29 cellular contexts compared by ENCODE assay signal in genomic region chr17:38567350-38567749, GRCh38. TPM values are rescaled to one million over a fixed set of nuclear protein-coding genes. Genes with fewer than 3 reads are reported as not detected.
"Had no signal": no experiment of that assay in that cellular context is flagged by ENCODE, and none has a peak within 500 bp of the region (broad histone marks: within the 10 kb centered on the region; RNA-seq: fewer than 3 reads in every experiment).

No MANE protein-coding gene starts in this region.

- H3K4me3 Mint-ChIP-seq: activated CD4-positive, alpha-beta memory T cell treated with anti-CD3 and anti-CD28 coated beads, Interleukin-2, amount 10 ng/mL, durations not matched to agents 7 days and 5 days; activated CD4-positive, alpha-beta T cell treated with anti-CD3 and anti-CD28 coated beads, Interleukin-2, amount 10 ng/mL, durations not matched to agents 7 days and 5 days; activated naive CD4-positive, alpha-beta T cell treated with anti-CD3 and anti-CD28 coated beads for 36 hours; activated naive CD4-positive, alpha-beta T cell treated with anti-CD3 and anti-CD28 coated beads, Interleukin-2, amount 50 U/mL, for 24 hours; activated naive CD8-positive, alpha-beta T cell treated with anti-CD3 and anti-CD28 coated beads for 36 hours; activated naive CD8-positive, alpha-beta T cell treated with anti-CD3 and anti-CD28 coated beads, Interleukin-2, amount 50 U/mL, for 24 hours; activated T-helper 1 cell treated with anti-CD3 and anti-CD28 coated beads, Interleukin-12 subunit alpha, Interleukin-12 subunit beta, Interleukin-2, Interleukin-4 antibody, amounts not matched to agents 30 ng/mL and 10 ng/mL and 1 ng/mL, durations not matched to agents 14 hours and 24 hours and 36 hours; central memory CD8-positive, alpha-beta T cell had no signal

- H3K4me1 Mint-ChIP-seq: activated CD4-positive, alpha-beta memory T cell treated with anti-CD3 and anti-CD28 coated beads, Interleukin-2, amount 10 ng/mL, durations not matched to agents 7 days and 5 days; activated CD4-positive, alpha-beta T cell treated with anti-CD3 and anti-CD28 coated beads, Interleukin-2, amount 10 ng/mL, durations not matched to agents 7 days and 5 days had no signal

- ATAC-seq: activated naive CD8-positive, alpha-beta T cell treated with anti-CD3 and anti-CD28 coated beads, Interleukin-2, amount 50 U/mL, for 24 hours; gastroesophageal sphincter had no signal

- H3K9me3 Mint-ChIP-seq: activated CD4-positive, alpha-beta memory T cell treated with anti-CD3 and anti-CD28 coated beads, Interleukin-2, amount 10 ng/mL, durations not matched to agents 7 days and 5 days; activated CD4-positive, alpha-beta T cell treated with anti-CD3 and anti-CD28 coated beads, Interleukin-2, amount 10 ng/mL, durations not matched to agents 7 days and 5 days; activated naive CD4-positive, alpha-beta T cell treated with anti-CD3 and anti-CD28 coated beads for 36 hours; activated naive CD4-positive, alpha-beta T cell treated with anti-CD3 and anti-CD28 coated beads, Interleukin-2, amount 50 U/mL, for 24 hours; activated naive CD8-positive, alpha-beta T cell treated with anti-CD3 and anti-CD28 coated beads for 36 hours; activated naive CD8-positive, alpha-beta T cell treated with anti-CD3 and anti-CD28 coated beads, Interleukin-2, amount 50 U/mL, for 24 hours; activated T-helper 1 cell treated with anti-CD3 and anti-CD28 coated beads, Interleukin-12 subunit alpha, Interleukin-12 subunit beta, Interleukin-2, Interleukin-4 antibody, amounts not matched to agents 30 ng/mL and 10 ng/mL and 1 ng/mL, durations not matched to agents 14 hours and 24 hours and 36 hours; activated T-helper 2 cell treated with anti-CD3 and anti-CD28 coated beads, Interferon-gamma antibody, Interleukin-2, Interleukin-4, amounts not matched to agents 10 μg/mL and 5 μg/mL and 100 μg/mL, durations not matched to agents 14 hours and 24 hours and 36 hours; brain; central memory CD8-positive, alpha-beta T cell had no signal

- H3K27ac Mint-ChIP-seq: activated CD4-positive, alpha-beta memory T cell treated with anti-CD3 and anti-CD28 coated beads, Interleukin-2, amount 10 ng/mL, durations not matched to agents 7 days and 5 days; activated CD4-positive, alpha-beta T cell treated with anti-CD3 and anti-CD28 coated beads, Interleukin-2, amount 10 ng/mL, durations not matched to agents 7 days and 5 days; activated naive CD4-positive, alpha-beta T cell treated with anti-CD3 and anti-CD28 coated beads for 36 hours; activated naive CD4-positive, alpha-beta T cell treated with anti-CD3 and anti-CD28 coated beads, Interleukin-2, amount 50 U/mL, for 24 hours; activated naive CD8-positive, alpha-beta T cell treated with anti-CD3 and anti-CD28 coated beads for 36 hours; activated naive CD8-positive, alpha-beta T cell treated with anti-CD3 and anti-CD28 coated beads, Interleukin-2, amount 50 U/mL, for 24 hours; activated T-helper 1 cell treated with anti-CD3 and anti-CD28 coated beads, Interleukin-12 subunit alpha, Interleukin-12 subunit beta, Interleukin-2, Interleukin-4 antibody, amounts not matched to agents 30 ng/mL and 10 ng/mL and 1 ng/mL, durations not matched to agents 14 hours and 24 hours and 36 hours; activated T-helper 2 cell treated with anti-CD3 and anti-CD28 coated beads, Interferon-gamma antibody, Interleukin-2, Interleukin-4, amounts not matched to agents 10 μg/mL and 5 μg/mL and 100 μg/mL, durations not matched to agents 14 hours and 24 hours and 36 hours had no signal

- H3K27ac ChIP-seq: adrenal gland, ascending aorta, breast epithelium, cardiac muscle cell, epithelial cell of prostate, esophagus squamous epithelium, gastroesophageal sphincter had no signal

- DNase-seq: activated CD4-positive, alpha-beta memory T cell treated with anti-CD3 and anti-CD28 coated beads, Interleukin-2, amount 10 ng/mL, durations not matched to agents 7 days and 5 days; activated CD4-positive, alpha-beta T cell treated with anti-CD3 and anti-CD28 coated beads for 1 hour; activated CD4-positive, alpha-beta T cell treated with anti-CD3 and anti-CD28 coated beads for 4 hours; activated CD4-positive, alpha-beta T cell treated with anti-CD3 and anti-CD28 coated beads, Interleukin-2, amount 10 ng/mL, durations not matched to agents 7 days and 5 days; activated CD4-positive, alpha-beta T cell treated with anti-CD3 and anti-CD28 coated beads, Interleukin-2, amount 50 U/mL, for 4 hours; activated effector memory CD4-positive, alpha-beta T cell treated with anti-CD3 and anti-CD28 coated beads, Interleukin-2, amount 50 U/mL, for 16 hours; activated naive CD4-positive, alpha-beta T cell treated with anti-CD3 and anti-CD28 coated beads for 36 hours; activated naive CD8-positive, alpha-beta T cell treated with anti-CD3 and anti-CD28 coated beads for 36 hours; activated naive CD8-positive, alpha-beta T cell treated with anti-CD3 and anti-CD28 coated beads, Interleukin-2, amount 50 U/mL, for 24 hours; activated T-cell treated with anti-CD3 and anti-CD28 coated beads, Interleukin-2, amount 50 U/mL, for 48 hours; adrenal gland; cortex of kidney; dermis blood vessel endothelial cell; effector CD8-positive, alpha-beta T cell; esophagus squamous epithelium; foreskin melanocyte; T-helper 2 cell had no signal

- H3K36me3 Mint-ChIP-seq: activated naive CD4-positive, alpha-beta T cell treated with anti-CD3 and anti-CD28 coated beads, Interleukin-2, amount 50 U/mL, for 24 hours; activated naive CD8-positive, alpha-beta T cell treated with anti-CD3 and anti-CD28 coated beads for 36 hours had no signal

- H3K4me3 ChIP-seq: adrenal gland, ascending aorta, breast epithelium, cardiac muscle cell, esophagus squamous epithelium, gastroesophageal sphincter had no signal

RNA-seq across cellular contexts. Expression of gene SRCIN1, which starts 38.4 kb away (rescaled TPM):
- total RNA-seq: ascending aorta, fibroblast of villous mesenchyme, glomerular endothelial cell had no signal
